1 cellular context compared by ENCODE assay signal in the genomic region with DNA sequence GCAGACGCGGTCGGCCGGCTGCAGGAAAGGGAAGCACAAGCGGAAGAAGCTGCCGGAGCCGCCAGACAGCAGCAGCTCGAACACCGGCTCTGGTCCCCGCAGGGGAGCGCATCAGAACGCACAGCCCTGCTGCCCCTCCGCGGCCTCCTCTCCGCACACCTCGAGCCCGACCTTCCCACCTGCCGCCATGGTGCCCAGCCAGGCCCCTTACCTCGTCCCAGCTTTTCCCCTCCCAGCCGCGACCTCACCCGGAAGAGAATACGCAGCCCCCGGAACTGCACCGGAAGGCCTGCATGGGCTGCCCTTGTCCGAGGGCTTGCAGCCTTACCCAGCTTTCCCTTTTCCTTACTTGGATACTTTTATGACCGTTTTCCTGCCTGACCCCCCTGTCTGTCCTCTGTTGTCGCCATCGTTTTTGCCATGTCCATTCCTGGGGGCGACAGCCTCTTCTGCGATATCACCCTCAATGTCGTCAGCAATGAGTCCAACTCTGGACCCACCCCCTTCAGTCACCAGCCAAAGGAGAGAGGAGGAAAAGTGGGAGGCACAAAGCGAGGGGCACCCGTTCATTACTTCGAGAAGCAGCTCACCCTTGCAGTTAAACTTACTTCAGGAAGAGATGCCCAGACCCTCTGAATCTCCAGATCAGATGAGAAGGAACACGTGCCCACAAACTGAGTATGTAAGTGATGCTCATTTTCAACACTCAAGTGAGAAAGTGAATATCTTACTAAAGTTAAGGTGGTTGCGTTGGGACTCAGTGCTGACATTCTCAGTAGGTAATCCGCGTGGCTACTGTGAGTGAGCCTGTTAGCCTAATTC.
A peak's percentile ranks its signal among the peaks of the same experiment; 100 is the strongest.
TF ChIP-seq lines count a peak whose summit lies in the region.

No MANE protein-coding gene starts in this region.

TF ChIP-seq in K562, 482 proteins besides CTCF, POLR2A, EP300 and RAD21 (continued from another document and continues in another):
- TF ChIP-seq ZBTB2 (IDR thresholded peaks at IDR 0.05) (0 out of 2 replicates have a peak, but pooled peaks have one; percentile 47), NFATC3 (IDR thresholded peaks at IDR 0.05) (peak; percentile 68; the same call in 1 of the 2 replicates), JUND (IDR thresholded peaks at IDR 0.05; ENCODE audit: borderline replicate concordance, low read depth, low read length) (no peak; the same call in none of the 2 replicates), JUND (tag; IDR thresholded peaks at IDR 0.05; ENCODE audit: borderline replicate concordance, low read depth, low read length) (peak; percentile 20; the same call in 1 of the 3 replicates), ZNF696 (CRISPR knock-in tag; conservative IDR thresholded peaks at IDR 0.05) (no peak), GABPA (tag; conservative IDR thresholded peaks at IDR 0.05; ENCODE audit: low read depth) (peak; percentile 98), HOXB6 (CRISPR knock-in tag; IDR thresholded peaks at IDR 0.05; ENCODE audit: borderline replicate concordance) (no peak), TCF3 (CRISPR knock-in tag; IDR thresholded peaks at IDR 0.05) (no peak), ZNF311 (CRISPR knock-in tag; IDR thresholded peaks at IDR 0.05) (no peak), ZNF253 (CRISPR knock-in tag; conservative IDR thresholded peaks at IDR 0.05) (no peak), EZH2 (IDR thresholded peaks at IDR 0.05; ENCODE audit: borderline replicate concordance, low read depth, low read length) (no peak), U2AF1 (optimal IDR thresholded peaks at IDR 0.05; ENCODE audit: low read depth, low read length) (no peak), POLR2AphosphoS5 (IDR thresholded peaks at IDR 0.05; ENCODE audit: control insufficient read depth, insufficient read depth, low read depth, low read length) (no peak), ELF1 (tag; IDR thresholded peaks at IDR 0.05) (peak; percentile 87), RREB1 (CRISPR knock-in tag; IDR thresholded peaks at IDR 0.05) (no peak), ASH1L (IDR thresholded peaks at IDR 0.05; ENCODE audit: borderline replicate concordance, low read depth, partially characterized antibody) (peak; percentile 61), CBFB (CRISPR knock-in tag; IDR thresholded peaks at IDR 0.05) (no peak), CBX1 (IDR thresholded peaks at IDR 0.05; ENCODE audit: low read depth) (0 out of 2 replicates have a peak, but pooled peaks have one; percentile 40), BCL6 (CRISPR knock-in tag; IDR thresholded peaks at IDR 0.05) (peak; percentile 57; the same call in 1 of the 2 replicates), MNT (conservative IDR thresholded peaks at IDR 0.05) (peak; percentile 37 to 70; a peak in 3 of 4 replicates), ETV5 (CRISPR knock-in tag; IDR thresholded peaks at IDR 0.05; ENCODE audit: low read depth) (peak; percentile 71; the same call in 1 of the 2 replicates), SRSF7 (optimal IDR thresholded peaks at IDR 0.05; ENCODE audit: low read depth, low read length) (no peak), SAFB2 (IDR thresholded peaks at IDR 0.05; ENCODE audit: borderline replicate concordance, low read depth, low read length, severe bottlenecking) (no peak), CHCHD3 (CRISPR knock-in tag; IDR thresholded peaks at IDR 0.05) (no peak), XRCC4 (IDR thresholded peaks at IDR 0.05; ENCODE audit: extremely low read depth, insufficient read depth, insufficient read length) (no peak), LARP7 (IDR thresholded peaks at IDR 0.05) (peak; percentile 20; the same call in 1 of the 2 replicates), IRF1 (CRISPR knock-in tag; IDR thresholded peaks at IDR 0.05; ENCODE audit: borderline replicate concordance) (no peak), PYGO2 (tag; IDR thresholded peaks at IDR 0.05) (no peak; the same call in 1 of the 2 replicates), TBL1XR1 (IDR thresholded peaks at IDR 0.05; ENCODE audit: low read length in 2 of 2) (peak in 1 of 2 experiments; percentile 20; a peak in 1 of 4 replicates), BACH1 (tag; IDR thresholded peaks at IDR 0.05) (no peak), RBM39 (optimal IDR thresholded peaks at IDR 0.05; ENCODE audit: low read depth, low read length) (no peak), ZBTB11 (CRISPR knock-in tag; IDR thresholded peaks at IDR 0.05) (peak in 2 of 3 experiments; percentile 65 to 88; a peak in 4 of 6 replicates), GABPB1 (CRISPR knock-in tag; IDR thresholded peaks at IDR 0.05) (peak; percentile 93), NR2C1 (IDR thresholded peaks at IDR 0.05) (peak; percentile 100), NR2C1 (tag; IDR thresholded peaks at IDR 0.05) (peak; percentile 99), TCF7L2 (IDR thresholded peaks at IDR 0.05; ENCODE audit: low read depth, low read length) (no peak)
- TF ChIP-seq, protein P1, sequence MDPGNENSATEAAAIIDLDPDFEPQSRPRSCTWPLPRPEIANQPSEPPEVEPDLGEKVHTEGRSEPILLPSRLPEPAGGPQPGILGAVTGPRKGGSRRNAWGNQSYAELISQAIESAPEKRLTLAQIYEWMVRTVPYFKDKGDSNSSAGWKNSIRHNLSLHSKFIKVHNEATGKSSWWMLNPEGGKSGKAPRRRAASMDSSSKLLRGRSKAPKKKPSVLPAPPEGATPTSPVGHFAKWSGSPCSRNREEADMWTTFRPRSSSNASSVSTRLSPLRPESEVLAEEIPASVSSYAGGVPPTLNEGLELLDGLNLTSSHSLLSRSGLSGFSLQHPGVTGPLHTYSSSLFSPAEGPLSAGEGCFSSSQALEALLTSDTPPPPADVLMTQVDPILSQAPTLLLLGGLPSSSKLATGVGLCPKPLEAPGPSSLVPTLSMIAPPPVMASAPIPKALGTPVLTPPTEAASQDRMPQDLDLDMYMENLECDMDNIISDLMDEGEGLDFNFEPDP (CRISPR knock-in tag; IDR thresholded peaks at IDR 0.05), result no peak
- TF ChIP-seq, protein P2, sequence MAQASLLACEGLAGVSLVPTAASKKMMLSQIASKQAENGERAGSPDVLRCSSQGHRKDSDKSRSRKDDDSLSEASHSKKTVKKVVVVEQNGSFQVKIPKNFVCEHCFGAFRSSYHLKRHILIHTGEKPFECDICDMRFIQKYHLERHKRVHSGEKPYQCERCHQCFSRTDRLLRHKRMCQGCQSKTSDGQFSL (CRISPR knock-in tag; IDR thresholded peaks at IDR 0.05), result no peak
- TF ChIP-seq, protein P2 (tag; IDR thresholded peaks at IDR 0.05), result no peak
- TF ChIP-seq, protein P3, sequence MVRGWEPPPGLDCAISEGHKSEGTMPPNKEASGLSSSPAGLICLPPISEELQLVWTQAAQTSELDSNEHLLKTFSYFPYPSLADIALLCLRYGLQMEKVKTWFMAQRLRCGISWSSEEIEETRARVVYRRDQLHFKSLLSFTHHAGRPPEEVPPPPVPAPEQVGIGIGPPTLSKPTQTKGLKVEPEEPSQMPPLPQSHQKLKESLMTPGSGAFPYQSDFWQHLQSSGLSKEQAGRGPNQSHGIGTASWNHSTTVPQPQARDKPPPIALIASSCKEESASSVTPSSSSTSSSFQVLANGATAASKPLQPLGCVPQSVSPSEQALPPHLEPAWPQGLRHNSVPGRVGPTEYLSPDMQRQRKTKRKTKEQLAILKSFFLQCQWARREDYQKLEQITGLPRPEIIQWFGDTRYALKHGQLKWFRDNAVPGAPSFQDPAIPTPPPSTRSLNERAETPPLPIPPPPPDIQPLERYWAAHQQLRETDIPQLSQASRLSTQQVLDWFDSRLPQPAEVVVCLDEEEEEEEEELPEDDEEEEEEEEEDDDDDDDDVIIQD (CRISPR knock-in tag; IDR thresholded peaks at IDR 0.05), result no peak
